Comparison of ENCODE assay signal across 1 cellular context in the genomic region with DNA sequence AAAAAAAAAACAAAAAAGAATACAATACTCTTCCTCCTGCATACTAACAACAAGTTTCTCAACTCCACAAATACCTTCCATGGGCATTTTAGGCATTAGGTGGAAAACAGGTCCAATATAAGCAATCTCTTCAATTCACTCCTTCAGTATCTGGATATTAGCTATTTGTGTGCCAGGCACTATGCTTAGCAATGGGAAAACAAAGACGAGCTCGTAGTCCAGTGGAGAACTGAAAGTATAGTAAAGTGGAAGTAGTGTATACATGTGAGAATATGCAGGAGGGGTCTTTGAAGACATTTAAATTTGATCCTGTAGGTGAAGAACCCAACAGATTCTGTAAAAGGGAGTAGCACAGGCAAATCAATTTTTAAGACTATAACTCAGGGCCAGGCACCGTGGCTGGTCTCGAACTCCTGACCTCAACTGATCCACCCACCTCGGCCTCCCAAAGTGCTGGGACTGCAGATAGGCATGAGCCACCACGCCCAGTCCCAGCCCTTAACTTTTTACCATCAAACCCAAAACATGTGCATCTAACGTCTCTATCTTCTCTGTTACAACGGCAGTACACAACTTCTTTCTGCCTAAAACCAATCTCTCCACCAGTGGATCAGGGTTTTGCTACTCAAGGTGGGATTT.
TF ChIP-seq lines count a peak whose summit lies in the region.

No MANE protein-coding gene starts in this region.

TF ChIP-seq in WTC11, 78 proteins besides CTCF, POLR2A, EP300 and RAD21 (continued from another document):
- TF ChIP-seq STAT6 (CRISPR knock-in tag; conservative IDR thresholded peaks at IDR 0.05; ENCODE audit: low read depth) (no peak), ZNF263 (CRISPR knock-in tag; IDR thresholded peaks at IDR 0.05; ENCODE audit: low read depth) (no peak)
